ENCODE assay signal across 2 cellular contexts in the genomic region with DNA sequence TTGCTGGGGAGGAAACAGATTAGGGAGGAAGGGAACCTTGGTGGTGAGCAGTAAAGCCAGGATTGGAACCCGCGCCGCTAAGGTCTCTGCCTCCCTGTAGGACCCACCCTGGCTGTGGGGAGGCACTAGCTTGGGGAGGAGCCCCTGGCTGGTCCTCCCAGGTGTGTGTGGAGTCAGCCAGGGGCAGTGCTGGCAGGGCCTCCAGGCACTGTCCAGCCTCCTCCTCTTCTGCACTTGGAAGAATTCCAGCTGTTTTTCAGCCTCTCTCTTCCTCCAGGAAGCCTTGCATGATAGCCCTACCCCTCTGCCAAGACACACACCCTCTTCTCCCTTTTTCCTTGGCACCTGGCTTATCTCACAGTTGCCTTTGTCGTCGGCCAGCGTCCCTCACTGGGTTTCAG.
TF ChIP-seq lines count a peak whose summit lies in the region.

No MANE protein-coding gene starts in this region.

TF ChIP-seq in SK-N-SH, 30 proteins besides CTCF, POLR2A, EP300 and RAD21:
- TF ChIP-seq RXRA (IDR thresholded peaks at IDR 0.05; ENCODE audit: borderline replicate concordance, low read depth) (no peak), YY1 (IDR thresholded peaks at IDR 0.05; ENCODE audit: low read depth) (no peak), FOSL2 (IDR thresholded peaks at IDR 0.05; ENCODE audit: borderline replicate concordance, low read depth) (no peak), CHD2 (IDR thresholded peaks at IDR 0.05; ENCODE audit: low read length, partially characterized antibody) (no peak), GATA2 (CRISPR knock-in tag; IDR thresholded peaks at IDR 0.05) (no peak), TEAD4 (IDR thresholded peaks at IDR 0.05; ENCODE audit: borderline replicate concordance, insufficient read depth) (no peak), ELF1 (IDR thresholded peaks at IDR 0.05) (no peak), NFIC (IDR thresholded peaks at IDR 0.05; ENCODE audit: borderline replicate concordance) (no peak)
- TF ChIP-seq, protein P1, sequence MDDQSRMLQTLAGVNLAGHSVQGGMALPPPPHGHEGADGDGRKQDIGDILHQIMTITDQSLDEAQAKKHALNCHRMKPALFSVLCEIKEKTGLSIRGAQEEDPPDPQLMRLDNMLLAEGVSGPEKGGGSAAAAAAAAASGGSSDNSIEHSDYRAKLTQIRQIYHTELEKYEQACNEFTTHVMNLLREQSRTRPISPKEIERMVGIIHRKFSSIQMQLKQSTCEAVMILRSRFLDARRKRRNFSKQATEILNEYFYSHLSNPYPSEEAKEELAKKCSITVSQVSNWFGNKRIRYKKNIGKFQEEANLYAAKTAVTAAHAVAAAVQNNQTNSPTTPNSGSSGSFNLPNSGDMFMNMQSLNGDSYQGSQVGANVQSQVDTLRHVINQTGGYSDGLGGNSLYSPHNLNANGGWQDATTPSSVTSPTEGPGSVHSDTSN (IDR thresholded peaks at IDR 0.05), result no peak
- TF ChIP-seq, protein P2, sequence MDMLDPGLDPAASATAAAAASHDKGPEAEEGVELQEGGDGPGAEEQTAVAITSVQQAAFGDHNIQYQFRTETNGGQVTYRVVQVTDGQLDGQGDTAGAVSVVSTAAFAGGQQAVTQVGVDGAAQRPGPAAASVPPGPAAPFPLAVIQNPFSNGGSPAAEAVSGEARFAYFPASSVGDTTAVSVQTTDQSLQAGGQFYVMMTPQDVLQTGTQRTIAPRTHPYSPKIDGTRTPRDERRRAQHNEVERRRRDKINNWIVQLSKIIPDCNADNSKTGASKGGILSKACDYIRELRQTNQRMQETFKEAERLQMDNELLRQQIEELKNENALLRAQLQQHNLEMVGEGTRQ (IDR thresholded peaks at IDR 0.05; ENCODE audit: borderline replicate concordance, low read depth, low read length), result no peak
- TF ChIP-seq, protein P3, sequence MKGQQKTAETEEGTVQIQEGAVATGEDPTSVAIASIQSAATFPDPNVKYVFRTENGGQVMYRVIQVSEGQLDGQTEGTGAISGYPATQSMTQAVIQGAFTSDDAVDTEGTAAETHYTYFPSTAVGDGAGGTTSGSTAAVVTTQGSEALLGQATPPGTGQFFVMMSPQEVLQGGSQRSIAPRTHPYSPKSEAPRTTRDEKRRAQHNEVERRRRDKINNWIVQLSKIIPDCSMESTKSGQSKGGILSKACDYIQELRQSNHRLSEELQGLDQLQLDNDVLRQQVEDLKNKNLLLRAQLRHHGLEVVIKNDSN (IDR thresholded peaks at IDR 0.05; ENCODE audit: borderline replicate concordance, low read depth), result no peak

TF ChIP-seq in SK-N-SH treated with all-trans-retinoic acid at 6 μM for 48 hours, 23 proteins besides CTCF, POLR2A, EP300 and RAD21:
- TF ChIP-seq ARNTL (CRISPR knock-in tag; IDR thresholded peaks at IDR 0.05; ENCODE audit: borderline replicate concordance, low read depth) (no peak), ZC3H10 (CRISPR knock-in tag; IDR thresholded peaks at IDR 0.05) (no peak), GLIS3 (CRISPR knock-in tag; IDR thresholded peaks at IDR 0.05) (no peak), RARB (CRISPR knock-in tag; IDR thresholded peaks at IDR 0.05) (no peak), ISL1 (CRISPR knock-in tag; IDR thresholded peaks at IDR 0.05) (no peak), TCF4 (CRISPR knock-in tag; IDR thresholded peaks at IDR 0.05; ENCODE audit: borderline replicate concordance) (no peak), ZNF8 (CRISPR knock-in tag; IDR thresholded peaks at IDR 0.05) (no peak)
- TF ChIP-seq, protein P4, sequence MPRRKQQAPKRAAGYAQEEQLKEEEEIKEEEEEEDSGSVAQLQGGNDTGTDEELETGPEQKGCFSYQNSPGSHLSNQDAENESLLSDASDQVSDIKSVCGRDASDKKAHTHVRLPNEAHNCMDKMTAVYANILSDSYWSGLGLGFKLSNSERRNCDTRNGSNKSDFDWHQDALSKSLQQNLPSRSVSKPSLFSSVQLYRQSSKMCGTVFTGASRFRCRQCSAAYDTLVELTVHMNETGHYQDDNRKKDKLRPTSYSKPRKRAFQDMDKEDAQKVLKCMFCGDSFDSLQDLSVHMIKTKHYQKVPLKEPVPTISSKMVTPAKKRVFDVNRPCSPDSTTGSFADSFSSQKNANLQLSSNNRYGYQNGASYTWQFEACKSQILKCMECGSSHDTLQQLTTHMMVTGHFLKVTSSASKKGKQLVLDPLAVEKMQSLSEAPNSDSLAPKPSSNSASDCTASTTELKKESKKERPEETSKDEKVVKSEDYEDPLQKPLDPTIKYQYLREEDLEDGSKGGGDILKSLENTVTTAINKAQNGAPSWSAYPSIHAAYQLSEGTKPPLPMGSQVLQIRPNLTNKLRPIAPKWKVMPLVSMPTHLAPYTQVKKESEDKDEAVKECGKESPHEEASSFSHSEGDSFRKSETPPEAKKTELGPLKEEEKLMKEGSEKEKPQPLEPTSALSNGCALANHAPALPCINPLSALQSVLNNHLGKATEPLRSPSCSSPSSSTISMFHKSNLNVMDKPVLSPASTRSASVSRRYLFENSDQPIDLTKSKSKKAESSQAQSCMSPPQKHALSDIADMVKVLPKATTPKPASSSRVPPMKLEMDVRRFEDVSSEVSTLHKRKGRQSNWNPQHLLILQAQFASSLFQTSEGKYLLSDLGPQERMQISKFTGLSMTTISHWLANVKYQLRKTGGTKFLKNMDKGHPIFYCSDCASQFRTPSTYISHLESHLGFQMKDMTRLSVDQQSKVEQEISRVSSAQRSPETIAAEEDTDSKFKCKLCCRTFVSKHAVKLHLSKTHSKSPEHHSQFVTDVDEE (CRISPR knock-in tag; IDR thresholded peaks at IDR 0.05), result no peak
